21 cellular contexts compared by ENCODE assay signal in the genomic region with DNA sequence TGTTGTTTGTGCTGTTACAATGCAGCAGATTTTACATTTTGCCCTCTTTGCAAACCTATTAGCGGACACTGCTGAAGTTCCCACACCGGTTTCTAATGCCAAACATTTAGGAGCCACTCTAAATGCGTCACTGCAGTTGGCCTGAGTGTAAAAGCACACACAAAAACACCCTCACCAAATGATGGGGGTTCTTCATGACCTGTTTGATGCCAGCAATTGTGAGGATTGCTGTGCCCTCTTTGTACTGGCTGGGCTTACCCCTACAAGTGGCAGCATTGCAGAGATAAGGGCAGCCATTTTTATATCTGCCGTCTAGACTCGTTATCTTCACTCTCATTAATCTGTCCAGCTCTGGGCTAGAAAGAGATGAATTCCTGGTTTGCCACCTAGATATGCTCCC.
DNase-seq lines count a peak whose midpoint lies in the region; ATAC-seq and TF ChIP-seq lines count a peak whose summit lies in the region.
"Had no signal": no experiment of that assay in that cellular context is flagged by ENCODE, and none has a peak within 500 bp of the region (broad histone marks: within the 10 kb centered on the region; RNA-seq: fewer than 3 reads in every experiment).

No MANE protein-coding gene starts in this region.

- H3K27ac ChIP-seq in AG04450 (ENCODE audit: low read depth, low read length) (peak overlapping the region; percentile 53), heart right ventricle (peak overlapping the region in 2 of 10 donors; percentile 31 to 51), muscle layer of colon (ENCODE audit: low read depth, low read length) (peak overlapping the region; percentile 89)
- H3K27ac ChIP-seq: BLaER1, spleen had no signal

- H3K36me3 ChIP-seq in heart right ventricle (peaks cover 0 to 73% (median 0%) of the 10 kb centered on the region in 9 donors), muscle layer of colon (ENCODE audit: insufficient read depth, low read length) (peaks cover 52% of the 10 kb centered on the region)
- H3K36me3 ChIP-seq: BLaER1 had no signal

- CTCF ChIA-PET in AG04450 (lab: Charles Lee): interaction anchor here (0.7 to 1.5 kb wide), 6 partner anchors 8 to 142 kb away, joined by 3 to 8 read pairs (median 4); no protein-coding TSS in a partner anchor

- peaks cover 0 to 28% (median 13%) of the 10 kb centered on the region in 9 donors for H3K4me1 ChIP-seq in heart right ventricle
- peaks cover 90% of the 10 kb centered on the region for H3K4me1 ChIP-seq in muscle layer of colon (ENCODE audit: insufficient read depth, low read length)

- POLR2A ChIA-PET in AG04450 (lab: Yijun Ruan, JAX): interaction anchor here (0.7 kb wide), 1 partner anchor 33 kb away, joined by 5 read pairs; no protein-coding TSS in a partner anchor

- no peak for DNase-seq in AG04450 (ENCODE audit: low read depth, low spot score)
- peak; percentile 79 for DNase-seq in DMS79 treated with DMSO at 0.1 percent for 48 hours (lab: John Stamatoyannopoulos, UW)
- DNase-seq in heart right ventricle: no peak
- no peak for DNase-seq in NCI-H2081 (lab: John Stamatoyannopoulos, UW)
- no peak for DNase-seq in posterior vena cava (ENCODE audit: low spot score)
- DNase-seq: activated CD4-positive, alpha-beta T cell treated with anti-CD3 and anti-CD28 coated beads, Interleukin-2, amount 50 U/mL, for 1 hour; activated CD4-positive, CD25-positive, alpha-beta regulatory T cell; activated effector memory CD4-positive, alpha-beta T cell treated with anti-CD3 and anti-CD28 coated beads, Interleukin-2, amount 50 U/mL, for 16 hours; activated T-cell treated with anti-CD3 and anti-CD28 coated beads, Interleukin-2, amount 50 U/mL, for 1 hour; H7; NCI-H2029 treated with DMSO at 0.1 percent for 48 hours; NCI-H446; nephron progenitor cell; PC-3; spleen; trophoblast cell had no signal

- intact Hi-C loops in heart right ventricle (cut with DNase I) (loop anchor here in 7 of 10 donors (2.0 to 5.0 kb wide), 6 partner anchors 80 to 180 kb away; no protein-coding TSS in a partner anchor), posterior vena cava (cut with DNase I) (loop anchor here in 1 of 2 donors (10.0 kb wide), 1 partner anchor 117 kb away; no protein-coding TSS in a partner anchor)

- no peaks in the 10 kb centered on the region for H3K27me3 ChIP-seq in AG04450 (ENCODE audit: control insufficient read depth, insufficient read depth, low read length)
- peaks cover 0 to 17% (median 4%) of the 10 kb centered on the region in 7 donors for H3K27me3 ChIP-seq in heart right ventricle
- H3K27me3 ChIP-seq in muscle layer of colon (ENCODE audit: control insufficient read depth in 1 of 2, insufficient read depth in 2 of 2, low read length in 2 of 2): no peaks in the 10 kb centered on the region
- H3K27me3 ChIP-seq: BLaER1 had no signal

- TF ChIP-seq CTCF in AG04450 (IDR thresholded peaks at IDR 0.05; ENCODE audit: low read depth, low read length) (no peak), heart right ventricle (IDR thresholded peaks at IDR 0.05) (no peak)

- H3K4me3 ChIP-seq in AG04450 (ENCODE audit: low read depth, low read length) (no peak overlapping the region), heart right ventricle (peak overlapping the region in 1 of 10 donors; percentile 0), muscle layer of colon (ENCODE audit: low read depth in 1 of 2, low read length in 2 of 2) (no peak overlapping the region)
- H3K4me3 ChIP-seq: BLaER1, spleen had no signal

- H3K9ac ChIP-seq in muscle layer of colon (ENCODE audit: low read length): peak overlapping the region; percentile 22
- H3K9ac ChIP-seq: BLaER1 had no signal

- H3K9me3 ChIP-seq in AG04450 (ENCODE audit: control insufficient read depth, insufficient read depth, low read length): no peaks in the 10 kb centered on the region; the same call in 1 of the 2 replicates
- H3K9me3 ChIP-seq in heart right ventricle: no peaks in the 10 kb centered on the region
- H3K9me3 ChIP-seq in muscle layer of colon (ENCODE audit: low read length): no peaks in the 10 kb centered on the region
- H3K9me3 ChIP-seq: BLaER1, spleen had no signal

- ATAC-seq in heart right ventricle: peak in 6 of 8 donors; percentile 16 to 86 (median 54)
- no peak for ATAC-seq in HG02938 (IDR thresholded peaks at IDR 0.05; ENCODE audit: unreplicated experiment)
- no peak for ATAC-seq in HG02623 (IDR thresholded peaks at IDR 0.05; ENCODE audit: unreplicated experiment)
- ATAC-seq: PC-3, SK-N-SH treated with all-trans-retinoic acid at 6 μM for 48 hours had no signal

- whole genome bisulfite sequencing in heart right ventricle, 2 donors: 53 to 70% methylated on average over 5 of the region's 5 CpGs

Comparison
In these comparisons a context has a peak if more than half of its experiments do, and no peak if none do; other contexts are left out.
1. ATAC-seq: peak in heart right ventricle (6 of 8); none in HG02938 (single experiment) and HG02623 (single experiment).